Comparison of ENCODE assay signal across 8 cellular contexts in the genomic region with DNA sequence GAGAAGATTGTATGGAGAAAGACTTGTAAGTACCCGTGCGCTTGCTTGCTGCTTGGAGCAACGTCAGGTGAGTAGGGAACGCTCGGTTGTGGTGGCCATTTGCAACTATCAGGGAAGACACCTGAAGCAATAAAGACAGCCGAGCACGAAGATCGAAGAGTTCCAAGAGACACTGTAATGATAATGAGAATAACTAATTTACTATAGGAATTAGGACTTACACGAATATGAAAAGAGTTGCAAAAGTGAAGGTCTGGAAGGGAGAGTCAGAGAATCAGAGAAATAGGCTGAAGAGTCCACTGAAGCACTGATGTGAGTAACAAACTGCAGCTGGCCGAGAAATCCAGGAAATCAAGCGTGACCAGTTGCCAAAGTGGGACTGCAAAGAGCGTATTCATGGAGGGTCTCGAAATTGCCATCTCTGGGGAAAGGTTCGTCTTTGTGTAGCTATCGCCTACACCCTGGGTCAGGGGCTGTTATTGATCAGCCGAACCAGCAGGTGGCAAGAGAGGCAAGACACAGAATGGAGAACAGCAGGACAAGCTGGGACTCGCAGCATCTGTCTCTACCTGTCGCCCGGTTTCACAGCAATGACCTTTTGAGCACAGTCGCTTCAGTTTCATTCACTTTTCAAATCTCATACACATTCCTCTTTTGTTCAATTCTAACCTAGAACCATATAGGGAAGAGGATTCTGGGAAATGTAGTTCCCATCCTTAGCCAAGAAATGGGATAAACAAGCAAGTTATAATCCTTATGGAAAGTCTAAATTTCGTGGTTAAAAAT. TPM values are rescaled to one million over a fixed set of nuclear protein-coding genes. Genes with fewer than 3 reads are reported as not detected.
DNase-seq lines count a peak whose midpoint lies in the region; ATAC-seq and TF ChIP-seq lines count a peak whose summit lies in the region.

No MANE protein-coding gene starts in this region.

- H3K27me3 ChIP-seq in adrenal gland (no peaks in the 10 kb centered on the region), left ventricle myocardium inferior (ENCODE audit: low read depth) (no peaks in the 10 kb centered on the region), psoas muscle (ENCODE audit: insufficient read depth in 3 of 3, low read length in 2 of 3) (no peaks in the 10 kb centered on the region), aorta (ENCODE audit: control insufficient read depth in 1 of 2, insufficient read depth in 2 of 2, low read length in 1 of 2) (no peaks in the 10 kb centered on the region)

- TF ChIP-seq CTCF in GM12875 (IDR thresholded peaks at IDR 0.05; ENCODE audit: borderline replicate concordance, insufficient read depth, low read depth, low read length) = peak; percentile 84
- peak; percentile 66 to 95 (median 88) for TF ChIP-seq CTCF in adrenal gland (IDR thresholded peaks at IDR 0.05)
- TF ChIP-seq CTCF in left ventricle myocardium inferior (IDR thresholded peaks at IDR 0.05; ENCODE audit: borderline replicate concordance) = peak; percentile 89
- TF ChIP-seq CTCF in psoas muscle (IDR thresholded peaks at IDR 0.05) = peak; percentile 89

- no peak for TF ChIP-seq POLR2A in adrenal gland (IDR thresholded peaks at IDR 0.05)

- H3K27ac ChIP-seq in adrenal gland (peak overlapping the region in 1 of 5 donors; percentile 35), left ventricle myocardium inferior (replicated peaks) (no peak overlapping the region), psoas muscle (no peak overlapping the region), aorta (ENCODE audit: low read depth in 1 of 2, low read length in 2 of 2) (no peak overlapping the region)

- ATAC-seq in HG02678 (IDR thresholded peaks at IDR 0.05; ENCODE audit: unreplicated experiment) = peak; percentile 100
- ATAC-seq in psoas muscle = peak; percentile 91 to 99 (median 94)
- ATAC-seq in aorta (ENCODE audit: low FRiP score) = peak; percentile 91

- DNase-seq in NCI-H1092 treated with DMSO at 0.1 percent for 48 hours (lab: John Stamatoyannopoulos, UW) (peak; percentile 46), SW 1271 (lab: John Stamatoyannopoulos, UW) (peak; percentile 13 to 72), adrenal gland (peak; percentile 69 to 84 (median 73)), left ventricle myocardium inferior (peak; percentile 41), psoas muscle (peak; percentile 57 to 76), aorta (peak in 1 of 2 donors; percentile 72)

- no peaks in the 10 kb centered on the region for H3K36me3 ChIP-seq in adrenal gland (replicated peaks in 1 of 2)
- H3K36me3 ChIP-seq in left ventricle myocardium inferior = no peaks in the 10 kb centered on the region
- no peaks in the 10 kb centered on the region for H3K36me3 ChIP-seq in psoas muscle (ENCODE audit: insufficient read depth in 1 of 2, low read depth in 1 of 2)
- no peaks in the 10 kb centered on the region for H3K36me3 ChIP-seq in aorta (ENCODE audit: control insufficient read depth in 1 of 2, insufficient read depth in 2 of 2, low read length in 1 of 2)

- H3K9me3 ChIP-seq in adrenal gland (replicated peaks in 1 of 3) (no peaks in the 10 kb centered on the region), left ventricle myocardium inferior (replicated peaks) (no peaks in the 10 kb centered on the region), psoas muscle (no peaks in the 10 kb centered on the region), aorta (ENCODE audit: control insufficient read depth, low read length) (no peaks in the 10 kb centered on the region)

- intact Hi-C loops in adrenal gland (cut with DNase I) = loop anchor here in 1 of 2 donors (5.0 kb wide), 1 partner anchor 164 kb away; no protein-coding TSS in a partner anchor
- intact Hi-C loops in left ventricle myocardium inferior (cut with micrococcal nuclease) = loop anchor here (5.0 kb wide), 1 partner anchor 164 kb away; no protein-coding TSS in a partner anchor
- intact Hi-C loops in psoas muscle (cut with DNase I) = loop anchor here (2.0 kb wide), 1 partner anchor 166 kb away; no protein-coding TSS in a partner anchor
- intact Hi-C loops in aorta (cut with DNase I) = loop anchor here (2.0 to 5.0 kb wide), 3 partner anchors 164 to 246 kb away; no protein-coding TSS in a partner anchor

- H3K4me3 ChIP-seq in GM12875 (ENCODE audit: low read depth, low read length) = peak overlapping the region; percentile 40
- H3K4me3 ChIP-seq in adrenal gland = peak overlapping the region in 2 of 4 donors; percentile 38 to 59
- peak overlapping the region; percentile 62 for H3K4me3 ChIP-seq in left ventricle myocardium inferior
- peak overlapping the region; percentile 75 for H3K4me3 ChIP-seq in psoas muscle
- H3K4me3 ChIP-seq in aorta (ENCODE audit: low read length in 2 of 2) = peak overlapping the region; percentile 33 to 56

- WGBS in adrenal gland, 4 donors = 1 to 5% (median 2%) methylated on average over 19 to 21 of the region's 21 CpGs
- 1 to 3% (median 3%) methylated on average over 21 of the region's 21 CpGs for WGBS in psoas muscle, 3 donors
- 1% methylated on average over 21 of the region's 21 CpGs for WGBS in aorta, 2 donors

- H3K4me1 ChIP-seq in adrenal gland (replicated peaks in 1 of 2) = peaks cover 0 to 12% of the 10 kb centered on the region in 2 donors
- H3K4me1 ChIP-seq in left ventricle myocardium inferior = peaks cover 8% of the 10 kb centered on the region
- H3K4me1 ChIP-seq in psoas muscle = peaks cover 6% of the 10 kb centered on the region
- no peaks in the 10 kb centered on the region for H3K4me1 ChIP-seq in aorta (ENCODE audit: control insufficient read depth in 1 of 2, insufficient read depth in 2 of 2, low read length in 2 of 2)

RNA-seq across cellular contexts. Expression of a gene that starts 26.2 kb away (rescaled TPM):
- total RNA-seq in adrenal gland (100 to 1,000 TPM in 3 of 8 donors, 10 to 100 TPM in 5; 20.9 to 194 (median 59.7) TPM), left ventricle myocardium inferior (22.3 TPM), psoas muscle (100 to 1,000 TPM; 153 to 202 (median 184) TPM), aorta (10 to 100 TPM; 27.0 to 34.3 TPM)
- polyA plus RNA-seq in adrenal gland (100 to 1,000 TPM in 1 of 3 donors, 10 to 100 TPM in 1, 1 to 10 TPM in 1; 5.7 to 134 (median 21.2) TPM), psoas muscle (100 to 1,000 TPM; 113 to 159 (median 151) TPM), aorta (10 to 100 TPM in 1 of 2 donors, 1 to 10 TPM in 1; 9.5 to 22.0 TPM)

RNA-seq across cellular contexts. Expression of a gene that starts 37.2 kb away (rescaled TPM):
- total RNA-seq in adrenal gland (10 to 100 TPM; 41.3 to 89.9 (median 70.6) TPM), left ventricle myocardium inferior (32.0 TPM), psoas muscle (10 to 100 TPM; 24.0 to 38.6 (median 36.6) TPM), aorta (10 to 100 TPM; 52.1 to 69.2 TPM)
- polyA plus RNA-seq in adrenal gland (10 to 100 TPM in 2 of 3 donors, 1 to 10 TPM in 1; 9.7 to 43.3 (median 15.0) TPM), psoas muscle (10 to 100 TPM in 2 of 3 donors, 1 to 10 TPM in 1; 4.9 to 19.1 (median 10.8) TPM), aorta (10 to 100 TPM in 1 of 2 donors, 1 to 10 TPM in 1; 6.9 to 12.9 TPM)
